ENCODE assay signal across 8 cellular contexts in the genomic region with DNA sequence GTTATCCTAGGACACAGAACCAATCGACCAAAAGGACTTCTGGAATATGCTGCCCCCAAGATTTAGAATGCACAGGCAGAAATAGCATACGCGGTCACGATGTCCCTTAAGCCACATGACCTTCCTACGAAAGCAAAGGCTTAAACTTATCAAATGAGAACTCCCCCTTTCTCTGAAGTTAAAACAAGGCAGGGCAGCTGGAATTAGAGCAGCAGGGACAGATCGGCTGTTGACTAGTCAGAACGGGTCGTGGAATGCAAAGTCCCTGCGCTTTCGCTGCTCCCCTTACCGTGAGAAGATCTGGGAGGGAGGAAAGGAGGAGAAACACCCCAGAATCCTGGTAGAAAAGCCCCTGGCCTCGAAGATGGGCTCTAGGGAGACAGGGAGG. TPM values are rescaled to one million over a fixed set of nuclear protein-coding genes. Genes with fewer than 3 reads are reported as not detected.
DNase-seq lines count a peak whose midpoint lies in the region; ATAC-seq and TF ChIP-seq lines count a peak whose summit lies in the region.

No MANE protein-coding gene starts in this region.

- no peaks in the 10 kb centered on the region for H3K9me3 ChIP-seq in HCT116 (ENCODE audit: control insufficient read depth in 1 of 2, insufficient read depth in 1 of 2, low read depth in 1 of 2, low read length in 2 of 2)

- BruUV-seq in HCT116 (replicated peaks; lab: Mats Ljungman, UMichigan), result TSS peak; percentile 75

- peak; percentile 20 to 23 for DNase-seq in stimulated activated CD4-positive, alpha-beta T cell treated with anti-CD3 and anti-CD28 coated beads, Interleukin-12 subunit alpha, Interleukin-12 subunit beta, amount 100 ng/mL, for 24 hours (ENCODE audit: low read depth in 2 of 2)
- no peak for DNase-seq in stimulated activated CD4-positive, alpha-beta T cell treated with anti-CD3 and anti-CD28 coated beads, Interleukin-15, amount 100 ng/mL, for 24 hours
- DNase-seq in HCT116 (ENCODE audit: low read depth, low spot score), result peak; percentile 78
- peak; percentile 88 for DNase-seq in M059J (ENCODE audit: low read depth)
- peak; percentile 93 to 97 for DNase-seq in cardiac fibroblast (ENCODE audit: low read depth in 2 of 2)
- peak; percentile 57 for DNase-seq in iPS-NIHi7 (ENCODE audit: extremely low spot score)
- peak; percentile 77 for DNase-seq in smooth muscle cell of the brain vasculature (ENCODE audit: low read depth, low spot score)

- peaks cover 13% of the 10 kb centered on the region; the same call in 1 of the 2 replicates for H4K20me1 ChIP-seq in HCT116 (ENCODE audit: insufficient read depth)

- peak overlapping the region; percentile 91 for H3K9ac ChIP-seq in HCT116 (ENCODE audit: low read length)

- TF ChIP-seq CTCF in HCT116 (IDR thresholded peaks at IDR 0.05 in 2 of 3, conservative IDR thresholded peaks at IDR 0.05 in 1 of 3; ENCODE audit: borderline replicate concordance in 1 of 3, insufficient read depth in 1 of 3, low read depth in 2 of 3, low read length in 2 of 3) (no peak), cardiac fibroblast (IDR thresholded peaks at IDR 0.05; ENCODE audit: low read depth, low read length) (no peak)

- no peaks in the 10 kb centered on the region for H3K9me2 ChIP-seq in HCT116 (ENCODE audit: insufficient read depth)

- TF ChIP-seq POLR2A in HCT116 (IDR thresholded peaks at IDR 0.05; ENCODE audit: borderline replicate concordance, extremely low read depth, insufficient read depth, insufficient read length) (peak; percentile 90), Raji (IDR thresholded peaks at IDR 0.05; ENCODE audit: insufficient read depth, low read depth, low read length) (peak; percentile 82; the same call in 1 of the 2 replicates)

- H3K36me3 ChIP-seq in HCT116 (ENCODE audit: control insufficient read depth in 1 of 2, insufficient read depth in 2 of 2, low read length in 2 of 2), result peaks cover 1 to 6% of the 10 kb centered on the region in 2 experiments; a peak in 2 of 4 replicates

- POLR2A ChIA-PET in HCT116 (lab: Charles Lee), result interaction anchor here (1.0 to 1.2 kb wide), 3 partner anchors 9 to 190 kb away, joined by 3 to 5 read pairs (median 4); a partner anchor contains a TSS

- TF ChIP-seq RAD21 in HCT116 (IDR thresholded peaks at IDR 0.05; ENCODE audit: low read depth), result no peak

- H3K79me2 ChIP-seq in HCT116 (ENCODE audit: insufficient read depth, low read length), result peaks cover 72% of the 10 kb centered on the region

- H3K27me3 ChIP-seq in HCT116 (ENCODE audit: insufficient read depth, low read length), result no peaks in the 10 kb centered on the region

- peaks cover 18 to 36% of the 10 kb centered on the region in 2 experiments for H3K4me1 ChIP-seq in HCT116 (ENCODE audit: control insufficient read depth in 1 of 2, insufficient read depth in 2 of 2, low read length in 2 of 2)

- intact Hi-C loops in HCT116 (cut with micrococcal nuclease), result loop anchor here (1.0 to 10.0 kb wide), 5 partner anchors 125 to 428 kb away; a partner anchor contains a TSS

- H3K4me3 ChIP-seq in HCT116 (replicated peaks in 1 of 2; ENCODE audit: low read depth in 1 of 2, low read length in 2 of 2), result peak overlapping the region; percentile 78 to 92
- H3K4me3 ChIP-seq in cardiac fibroblast (replicated peaks in 1 of 2; ENCODE audit: low read depth in 2 of 2, low read length in 2 of 2), result peak overlapping the region; percentile 92 to 94

- RAD21 ChIA-PET in HCT116 (lab: Charles Lee; ENCODE audit: low non-redundant PET in 1 of 2, low total read pairs in 2 of 2, uncharacterized antibody in 2 of 2, unreplicated experiment in 2 of 2), result no interaction called here

- CTCF ChIA-PET in HCT116 (lab: Charles Lee), result interaction anchor here (0.9 to 1.0 kb wide), 3 partner anchors 36 to 484 kb away, joined by 3 to 4 read pairs (median 3); no protein-coding TSS in a partner anchor

- ATAC-seq in HCT116, result peak; percentile 51

- H3K4me2 ChIP-seq in HCT116 (ENCODE audit: low read length), result peak overlapping the region; percentile 86

- H2AFZ ChIP-seq in HCT116 (ENCODE audit: low read depth, low read length, poor library complexity, severe bottlenecking), result no peak overlapping the region

- peak overlapping the region; percentile 97 for H3K27ac ChIP-seq in HCT116 (ENCODE audit: low read depth, low read length)

TF ChIP-seq in HCT116, 20 proteins besides CTCF, POLR2A, EP300 and RAD21:
- TF ChIP-seq, protein P1, sequence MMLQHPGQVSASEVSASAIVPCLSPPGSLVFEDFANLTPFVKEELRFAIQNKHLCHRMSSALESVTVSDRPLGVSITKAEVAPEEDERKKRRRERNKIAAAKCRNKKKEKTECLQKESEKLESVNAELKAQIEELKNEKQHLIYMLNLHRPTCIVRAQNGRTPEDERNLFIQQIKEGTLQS (IDR thresholded peaks at IDR 0.05), result no peak
- no peak for TF ChIP-seq ZNF274 (IDR thresholded peaks at IDR 0.05; ENCODE audit: low read depth, low read length)
- TF ChIP-seq TCF7L2 (IDR thresholded peaks at IDR 0.05; ENCODE audit: borderline replicate concordance, extremely low read depth, insufficient read depth, insufficient read length), result no peak
- TF ChIP-seq, protein P2, sequence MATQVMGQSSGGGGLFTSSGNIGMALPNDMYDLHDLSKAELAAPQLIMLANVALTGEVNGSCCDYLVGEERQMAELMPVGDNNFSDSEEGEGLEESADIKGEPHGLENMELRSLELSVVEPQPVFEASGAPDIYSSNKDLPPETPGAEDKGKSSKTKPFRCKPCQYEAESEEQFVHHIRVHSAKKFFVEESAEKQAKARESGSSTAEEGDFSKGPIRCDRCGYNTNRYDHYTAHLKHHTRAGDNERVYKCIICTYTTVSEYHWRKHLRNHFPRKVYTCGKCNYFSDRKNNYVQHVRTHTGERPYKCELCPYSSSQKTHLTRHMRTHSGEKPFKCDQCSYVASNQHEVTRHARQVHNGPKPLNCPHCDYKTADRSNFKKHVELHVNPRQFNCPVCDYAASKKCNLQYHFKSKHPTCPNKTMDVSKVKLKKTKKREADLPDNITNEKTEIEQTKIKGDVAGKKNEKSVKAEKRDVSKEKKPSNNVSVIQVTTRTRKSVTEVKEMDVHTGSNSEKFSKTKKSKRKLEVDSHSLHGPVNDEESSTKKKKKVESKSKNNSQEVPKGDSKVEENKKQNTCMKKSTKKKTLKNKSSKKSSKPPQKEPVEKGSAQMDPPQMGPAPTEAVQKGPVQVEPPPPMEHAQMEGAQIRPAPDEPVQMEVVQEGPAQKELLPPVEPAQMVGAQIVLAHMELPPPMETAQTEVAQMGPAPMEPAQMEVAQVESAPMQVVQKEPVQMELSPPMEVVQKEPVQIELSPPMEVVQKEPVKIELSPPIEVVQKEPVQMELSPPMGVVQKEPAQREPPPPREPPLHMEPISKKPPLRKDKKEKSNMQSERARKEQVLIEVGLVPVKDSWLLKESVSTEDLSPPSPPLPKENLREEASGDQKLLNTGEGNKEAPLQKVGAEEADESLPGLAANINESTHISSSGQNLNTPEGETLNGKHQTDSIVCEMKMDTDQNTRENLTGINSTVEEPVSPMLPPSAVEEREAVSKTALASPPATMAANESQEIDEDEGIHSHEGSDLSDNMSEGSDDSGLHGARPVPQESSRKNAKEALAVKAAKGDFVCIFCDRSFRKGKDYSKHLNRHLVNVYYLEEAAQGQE (IDR thresholded peaks at IDR 0.05; ENCODE audit: low read depth), result no peak
- no peak for TF ChIP-seq FOSL1 (IDR thresholded peaks at IDR 0.05; ENCODE audit: low read depth)
- TF ChIP-seq, protein P3, sequence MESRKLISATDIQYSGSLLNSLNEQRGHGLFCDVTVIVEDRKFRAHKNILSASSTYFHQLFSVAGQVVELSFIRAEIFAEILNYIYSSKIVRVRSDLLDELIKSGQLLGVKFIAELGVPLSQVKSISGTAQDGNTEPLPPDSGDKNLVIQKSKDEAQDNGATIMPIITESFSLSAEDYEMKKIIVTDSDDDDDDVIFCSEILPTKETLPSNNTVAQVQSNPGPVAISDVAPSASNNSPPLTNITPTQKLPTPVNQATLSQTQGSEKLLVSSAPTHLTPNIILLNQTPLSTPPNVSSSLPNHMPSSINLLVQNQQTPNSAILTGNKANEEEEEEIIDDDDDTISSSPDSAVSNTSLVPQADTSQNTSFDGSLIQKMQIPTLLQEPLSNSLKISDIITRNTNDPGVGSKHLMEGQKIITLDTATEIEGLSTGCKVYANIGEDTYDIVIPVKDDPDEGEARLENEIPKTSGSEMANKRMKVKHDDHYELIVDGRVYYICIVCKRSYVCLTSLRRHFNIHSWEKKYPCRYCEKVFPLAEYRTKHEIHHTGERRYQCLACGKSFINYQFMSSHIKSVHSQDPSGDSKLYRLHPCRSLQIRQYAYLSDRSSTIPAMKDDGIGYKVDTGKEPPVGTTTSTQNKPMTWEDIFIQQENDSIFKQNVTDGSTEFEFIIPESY (IDR thresholded peaks at IDR 0.05; ENCODE audit: extremely low read depth, insufficient replicate concordance, low read length), result no peak

RNA-seq across cellular contexts. Expression of a gene that starts 0.8 kb away (rescaled TPM):
- 19.7 TPM for total RNA-seq in HCT116 (2021; ENCODE audit: unreplicated experiment)
- 4.9 and 8.1 TPM in 2 replicates for polyA plus RNA-seq in HCT116 (2012)
- 14.2 and 19.5 TPM in 2 replicates for total RNA-seq in M059J (2014; rRNA removed; shearing (Covaris generic))
